22 cellular contexts compared by ENCODE assay signal in genomic region chr12:113039911-113040425, GRCh38. TPM values are rescaled to one million over a fixed set of nuclear protein-coding genes. Genes with fewer than 3 reads are reported as not detected.
A peak's percentile ranks its signal among the peaks of the same experiment; 100 is the strongest.
DNase-seq lines count a peak whose midpoint lies in the region; ATAC-seq and TF ChIP-seq lines count a peak whose summit lies in the region.
"Had no signal": no experiment of that assay in that cellular context is flagged by ENCODE, and none has a peak within 500 bp of the region (broad histone marks: within the 10 kb centered on the region; RNA-seq: fewer than 3 reads in every experiment).

No MANE protein-coding gene starts in this region.

- no peak for DNase-seq in activated CD4-positive, alpha-beta T cell treated with anti-CD3 and anti-CD28 coated beads for 36 hours
- DNase-seq in activated CD4-positive, alpha-beta T cell treated with anti-CD3 and anti-CD28 coated beads, Interleukin-2, amount 50 U/mL, for 1 hour, result no peak
- DNase-seq in RWPE2 (ENCODE audit: low spot score) (no peak), epithelial cell of prostate (ENCODE audit: low read depth, low spot score) (no peak), NCI-H1436 (lab: John Stamatoyannopoulos, UW) (no peak), GM10248 (ENCODE audit: extremely low spot score) (no peak), NCI-H526 (lab: John Stamatoyannopoulos, UW) (no peak)
- no peak for DNase-seq in natural killer cell treated with Interleukin-12 subunit alpha and Interleukin-12 subunit beta and Interleukin-15 and Interleukin-18, amount 100 ng/mL, for 72 hours (ENCODE audit: low spot score)
- DNase-seq: 8988T; activated CD4-positive, alpha-beta T cell treated with anti-CD3 and anti-CD28 coated beads, Interleukin-2, amount 10 ng/mL, durations not matched to agents 7 days and 5 days; activated naive CD4-positive, alpha-beta T cell; activated T-cell treated with anti-CD3 and anti-CD28 coated beads, Interleukin-2, amount 50 U/mL, for 4 hours; CD8-positive, alpha-beta memory T cell; effector CD8-positive, alpha-beta T cell; KG1; NCI-H1436 treated with DMSO at 0.1 percent for 48 hours; NCI-H345; NCI-H774; stimulated activated CD4-positive, alpha-beta T cell treated with anti-CD3 and anti-CD28 coated beads, Interleukin-15, amount 100 ng/mL, for 24 hours; stimulated activated naive CD4-positive, alpha-beta T cell had no signal

- no peak overlapping the region for H3K4me3 ChIP-seq in RWPE2 (ENCODE audit: severe bottlenecking)
- H3K4me3 ChIP-seq: psoas muscle had no signal

- POLR2A ChIA-PET in activated CD4-positive, alpha-beta T cell treated with anti-CD3 and anti-CD28 coated beads for 36 hours (lab: Charles Lee), result no interaction called here
- POLR2A ChIA-PET in GM10248 (lab: Yijun Ruan, JAX), result no interaction called here

- peaks cover 22% of the 10 kb centered on the region for H3K4me1 ChIP-seq in RWPE2 (ENCODE audit: insufficient read depth, poor library complexity, severe bottlenecking)
- H3K4me1 ChIP-seq: psoas muscle had no signal

- H3K27ac ChIP-seq in RWPE2 (ENCODE audit: poor library complexity, severe bottlenecking) (peak overlapping the region; percentile 89), epithelial cell of prostate (peak overlapping the region; percentile 88)
- H3K27ac ChIP-seq: psoas muscle had no signal

- no peak for TF ChIP-seq CTCF in RWPE2 (IDR thresholded peaks at IDR 0.05; ENCODE audit: poor library complexity, severe bottlenecking)
- TF ChIP-seq CTCF in GM10248 (IDR thresholded peaks at IDR 0.05; ENCODE audit: control extremely low read depth, extremely low read depth, low read depth, missing control alignments), result no peak

- H3K27me3 Mint-ChIP-seq in activated CD4-positive, alpha-beta T cell treated with anti-CD3 and anti-CD28 coated beads for 36 hours, result no peaks in the 10 kb centered on the region
- H3K27me3 Mint-ChIP-seq in natural killer cell treated with Interleukin-12 subunit alpha and Interleukin-12 subunit beta and Interleukin-15 and Interleukin-18, amount 100 ng/mL, for 72 hours, result peaks cover 13 to 14% of the 10 kb centered on the region in 2 donors
- H3K27me3 Mint-ChIP-seq: activated CD4-positive, alpha-beta T cell treated with anti-CD3 and anti-CD28 coated beads, Interleukin-2, amount 10 ng/mL, durations not matched to agents 7 days and 5 days had no signal

- H3K36me3 Mint-ChIP-seq in activated CD4-positive, alpha-beta T cell treated with anti-CD3 and anti-CD28 coated beads for 36 hours (ENCODE audit: low read depth), result no peaks in the 10 kb centered on the region
- no peaks in the 10 kb centered on the region for H3K36me3 Mint-ChIP-seq in natural killer cell treated with Interleukin-12 subunit alpha and Interleukin-12 subunit beta and Interleukin-15 and Interleukin-18, amount 100 ng/mL, for 72 hours
- H3K36me3 Mint-ChIP-seq: CD8-positive, alpha-beta memory T cell had no signal

- ATAC-seq in activated CD4-positive, alpha-beta T cell treated with anti-CD3 and anti-CD28 coated beads for 36 hours, result peak; percentile 36
- peak; percentile 24; the same call in 1 of the 3 replicates for ATAC-seq in RWPE2 (ENCODE audit: low read depth)
- no peak for ATAC-seq in natural killer cell treated with Interleukin-12 subunit alpha and Interleukin-12 subunit beta and Interleukin-15 and Interleukin-18, amount 100 ng/mL, for 72 hours

- intact Hi-C loops in activated CD4-positive, alpha-beta T cell treated with anti-CD3 and anti-CD28 coated beads for 36 hours (cut with DNase I, micrococcal nuclease), result loop anchor here in 1 of 2 experiments (10.0 kb wide), 1 partner anchor 875 kb away; no protein-coding TSS in a partner anchor

- CTCF ChIA-PET in activated CD4-positive, alpha-beta T cell treated with anti-CD3 and anti-CD28 coated beads for 36 hours (lab: Charles Lee), result interaction anchor here (0.5 to 2.2 kb wide), 3 partner anchors 8 to 216 kb away, joined by 3 to 6 read pairs (median 4); no protein-coding TSS in a partner anchor
- CTCF ChIA-PET in GM10248 (lab: Yijun Ruan, JAX), result interaction anchor here (0.9 to 4.7 kb wide), 5 partner anchors 8 to 58 kb away, joined by 3 to 34 read pairs (median 3); no protein-coding TSS in a partner anchor

- no peak overlapping the region for H3K4me3 Mint-ChIP-seq in activated CD4-positive, alpha-beta T cell treated with anti-CD3 and anti-CD28 coated beads for 36 hours
- H3K4me3 Mint-ChIP-seq in natural killer cell treated with Interleukin-12 subunit alpha and Interleukin-12 subunit beta and Interleukin-15 and Interleukin-18, amount 100 ng/mL, for 72 hours, result no peak overlapping the region
- H3K4me3 Mint-ChIP-seq: activated CD4-positive, alpha-beta T cell treated with anti-CD3 and anti-CD28 coated beads, Interleukin-2, amount 10 ng/mL, durations not matched to agents 7 days and 5 days; activated T-cell treated with anti-CD3 and anti-CD28 coated beads, Interleukin-2, amount 50 U/mL, for 4 hours; CD8-positive, alpha-beta memory T cell had no signal

- no peaks in the 10 kb centered on the region for H3K4me1 Mint-ChIP-seq in activated CD4-positive, alpha-beta T cell treated with anti-CD3 and anti-CD28 coated beads for 36 hours
- no peaks in the 10 kb centered on the region for H3K4me1 Mint-ChIP-seq in natural killer cell treated with Interleukin-12 subunit alpha and Interleukin-12 subunit beta and Interleukin-15 and Interleukin-18, amount 100 ng/mL, for 72 hours (ENCODE audit: low read depth in 2 of 2)
- H3K4me1 Mint-ChIP-seq: activated CD4-positive, alpha-beta T cell treated with anti-CD3 and anti-CD28 coated beads, Interleukin-2, amount 10 ng/mL, durations not matched to agents 7 days and 5 days; CD8-positive, alpha-beta memory T cell had no signal

- no peaks in the 10 kb centered on the region for H3K36me3 ChIP-seq in RWPE2 (ENCODE audit: low read depth)
- H3K36me3 ChIP-seq: WERI-Rb-1 had no signal

- H3K9me3 ChIP-seq in RWPE2 (ENCODE audit: severe bottlenecking), result no peaks in the 10 kb centered on the region
- H3K9me3 ChIP-seq: psoas muscle had no signal

- no peaks in the 10 kb centered on the region for H3K9me3 Mint-ChIP-seq in activated CD4-positive, alpha-beta T cell treated with anti-CD3 and anti-CD28 coated beads for 36 hours (ENCODE audit: low read depth)
- no peaks in the 10 kb centered on the region for H3K9me3 Mint-ChIP-seq in natural killer cell treated with Interleukin-12 subunit alpha and Interleukin-12 subunit beta and Interleukin-15 and Interleukin-18, amount 100 ng/mL, for 72 hours
- H3K9me3 Mint-ChIP-seq: activated CD4-positive, alpha-beta T cell treated with anti-CD3 and anti-CD28 coated beads, Interleukin-2, amount 10 ng/mL, durations not matched to agents 7 days and 5 days; activated T-cell treated with anti-CD3 and anti-CD28 coated beads, Interleukin-2, amount 50 U/mL, for 4 hours; CD8-positive, alpha-beta memory T cell had no signal

- H3K27ac Mint-ChIP-seq in activated CD4-positive, alpha-beta T cell treated with anti-CD3 and anti-CD28 coated beads for 36 hours, result no peak overlapping the region
- no peak overlapping the region for H3K27ac Mint-ChIP-seq in natural killer cell treated with Interleukin-12 subunit alpha and Interleukin-12 subunit beta and Interleukin-15 and Interleukin-18, amount 100 ng/mL, for 72 hours
- H3K27ac Mint-ChIP-seq: activated CD4-positive, alpha-beta T cell treated with anti-CD3 and anti-CD28 coated beads, Interleukin-2, amount 10 ng/mL, durations not matched to agents 7 days and 5 days; CD8-positive, alpha-beta memory T cell had no signal

- no peaks in the 10 kb centered on the region for H3K27me3 ChIP-seq in RWPE2 (ENCODE audit: insufficient read depth, poor library complexity, severe bottlenecking)

RNA-seq across cellular contexts. Expression of gene DTX1, which starts 16.6 kb away (rescaled TPM):
- total RNA-seq in activated CD4-positive, alpha-beta T cell treated with anti-CD3 and anti-CD28 coated beads for 36 hours, result 10 to 100 TPM; 12.0 to 12.9 TPM
- total RNA-seq in natural killer cell treated with Interleukin-12 subunit alpha and Interleukin-12 subunit beta and Interleukin-15 and Interleukin-18, amount 100 ng/mL, for 72 hours, result 1 to 10 TPM in 1 of 2 donors, not detected in 1; 1.2 TPM

Comparison
In these comparisons a context has a peak if more than half of its experiments do, and no peak if none do; other contexts are left out.
1. ATAC-seq: peak in activated CD4-positive, alpha-beta T cell treated with anti-CD3 and anti-CD28 coated beads for 36 hours (single experiment) and RWPE2 (single experiment); none in natural killer cell treated with Interleukin-12 subunit alpha and Interleukin-12 subunit beta and Interleukin-15 and Interleukin-18, amount 100 ng/mL, for 72 hours (0 of 2).
2. RNA of gene DTX1, which starts 16.6 kb away (total RNA-seq): 12.0 to 12.9 TPM in activated CD4-positive, alpha-beta T cell treated with anti-CD3 and anti-CD28 coated beads for 36 hours; 1.2 TPM in natural killer cell treated with Interleukin-12 subunit alpha and Interleukin-12 subunit beta and Interleukin-15 and Interleukin-18, amount 100 ng/mL, for 72 hours; every median in the first group is over 4 times any median in the second.